In the genomic region with DNA sequence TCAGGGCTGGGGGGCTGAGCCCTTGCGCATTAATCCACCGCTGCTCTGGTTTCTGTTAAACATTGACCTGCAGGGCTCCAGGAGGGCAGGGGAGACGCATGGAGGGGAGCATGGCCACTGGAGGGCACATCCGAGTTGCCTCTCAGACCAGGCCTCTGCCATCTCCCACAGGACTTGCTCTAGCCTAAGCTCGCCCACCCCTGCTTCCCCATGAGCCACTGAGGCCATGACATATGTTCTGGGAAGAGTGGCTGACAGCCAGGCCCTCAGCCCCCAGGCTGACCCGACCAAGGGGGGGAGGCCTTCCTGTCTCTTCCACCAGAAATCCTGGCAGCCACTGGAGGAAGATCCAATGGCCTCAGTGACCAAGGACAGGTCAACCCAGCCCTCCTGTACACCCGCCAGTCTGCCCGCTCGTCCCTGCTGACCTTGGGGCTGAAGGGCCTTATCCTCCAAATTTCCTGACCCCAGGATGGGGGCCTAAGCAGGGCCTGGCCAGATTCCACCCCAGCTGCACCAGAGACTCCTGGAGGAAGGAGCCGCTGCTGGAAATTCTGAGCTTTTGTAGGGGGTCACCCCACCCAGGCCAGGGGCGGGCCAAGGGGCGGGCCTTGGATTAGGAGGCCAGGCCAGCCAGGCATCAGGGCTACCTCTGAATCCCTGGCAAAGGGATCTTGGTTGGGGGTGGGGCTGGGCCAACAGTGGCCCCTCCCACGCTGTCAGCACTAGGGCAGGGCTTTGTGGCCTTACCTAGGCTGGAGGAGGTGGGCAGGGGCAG, we compare ENCODE assay signal across 1 cellular context.
A peak's percentile ranks its signal among the peaks of the same experiment; 100 is the strongest.
TF ChIP-seq lines count a peak whose summit lies in the region.

Gene HYAL1, minus strand, starts transcription at position 537 of the 778 bp plus-strand sequence. CDS start 618 bp downstream, outside the sequence.

TF ChIP-seq in K562, 482 proteins besides CTCF, POLR2A, EP300 and RAD21 (continued from another document and continues in another):
- TF ChIP-seq CHD7 (IDR thresholded peaks at IDR 0.05; ENCODE audit: low read depth, low read length) (no peak), ZNF274 (IDR thresholded peaks at IDR 0.05; ENCODE audit: borderline replicate concordance, low read depth, low read length) (no peak), CHD1 (IDR thresholded peaks at IDR 0.05; ENCODE audit: low read length) (no peak), PKNOX1 (IDR thresholded peaks at IDR 0.05) (peak; percentile 21; the same call in 1 of the 2 replicates), SMARCA5 (IDR thresholded peaks at IDR 0.05) (no peak), ARID1B (IDR thresholded peaks at IDR 0.05) (no peak), TAF7 (tag; IDR thresholded peaks at IDR 0.05) (no peak), AFF4 (CRISPR knock-in tag; IDR thresholded peaks at IDR 0.05) (no peak), CREB5 (CRISPR knock-in tag; IDR thresholded peaks at IDR 0.05) (no peak), HIVEP1 (CRISPR knock-in tag; IDR thresholded peaks at IDR 0.05) (no peak), SRF (CRISPR knock-in tag; IDR thresholded peaks at IDR 0.05) (no peak), ADNP (tag; IDR thresholded peaks at IDR 0.05) (no peak), FUS (optimal IDR thresholded peaks at IDR 0.05; ENCODE audit: low read depth, low read length) (no peak), TRIM28 (IDR thresholded peaks at IDR 0.05) (no peak), CBX1 (IDR thresholded peaks at IDR 0.05; ENCODE audit: low read depth) (no peak), L3MBTL2 (IDR thresholded peaks at IDR 0.05) (0 out of 2 replicates have a peak, but pooled peaks have one; percentile 21), ZFP1 (CRISPR knock-in tag; IDR thresholded peaks at IDR 0.05) (no peak), ZNF134 (CRISPR knock-in tag; conservative IDR thresholded peaks at IDR 0.05) (no peak)
- TF ChIP-seq, protein P1, sequence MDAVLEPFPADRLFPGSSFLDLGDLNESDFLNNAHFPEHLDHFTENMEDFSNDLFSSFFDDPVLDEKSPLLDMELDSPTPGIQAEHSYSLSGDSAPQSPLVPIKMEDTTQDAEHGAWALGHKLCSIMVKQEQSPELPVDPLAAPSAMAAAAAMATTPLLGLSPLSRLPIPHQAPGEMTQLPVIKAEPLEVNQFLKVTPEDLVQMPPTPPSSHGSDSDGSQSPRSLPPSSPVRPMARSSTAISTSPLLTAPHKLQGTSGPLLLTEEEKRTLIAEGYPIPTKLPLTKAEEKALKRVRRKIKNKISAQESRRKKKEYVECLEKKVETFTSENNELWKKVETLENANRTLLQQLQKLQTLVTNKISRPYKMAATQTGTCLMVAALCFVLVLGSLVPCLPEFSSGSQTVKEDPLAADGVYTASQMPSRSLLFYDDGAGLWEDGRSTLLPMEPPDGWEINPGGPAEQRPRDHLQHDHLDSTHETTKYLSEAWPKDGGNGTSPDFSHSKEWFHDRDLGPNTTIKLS (IDR thresholded peaks at IDR 0.05; ENCODE audit: borderline replicate concordance, low read depth): no peak
- TF ChIP-seq, protein P2, sequence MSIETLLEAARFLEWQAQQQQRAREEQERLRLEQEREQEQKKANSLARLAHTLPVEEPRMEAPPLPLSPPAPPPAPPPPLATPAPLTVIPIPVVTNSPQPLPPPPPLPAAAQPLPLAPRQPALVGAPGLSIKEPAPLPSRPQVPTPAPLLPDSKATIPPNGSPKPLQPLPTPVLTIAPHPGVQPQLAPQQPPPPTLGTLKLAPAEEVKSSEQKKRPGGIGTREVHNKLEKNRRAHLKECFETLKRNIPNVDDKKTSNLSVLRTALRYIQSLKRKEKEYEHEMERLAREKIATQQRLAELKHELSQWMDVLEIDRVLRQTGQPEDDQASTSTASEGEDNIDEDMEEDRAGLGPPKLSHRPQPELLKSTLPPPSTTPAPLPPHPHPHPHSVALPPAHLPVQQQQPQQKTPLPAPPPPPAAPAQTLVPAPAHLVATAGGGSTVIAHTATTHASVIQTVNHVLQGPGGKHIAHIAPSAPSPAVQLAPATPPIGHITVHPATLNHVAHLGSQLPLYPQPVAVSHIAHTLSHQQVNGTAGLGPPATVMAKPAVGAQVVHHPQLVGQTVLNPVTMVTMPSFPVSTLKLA (conservative IDR thresholded peaks at IDR 0.05): no peak; a peak in 1 of 4 replicates
